In the genomic region with DNA sequence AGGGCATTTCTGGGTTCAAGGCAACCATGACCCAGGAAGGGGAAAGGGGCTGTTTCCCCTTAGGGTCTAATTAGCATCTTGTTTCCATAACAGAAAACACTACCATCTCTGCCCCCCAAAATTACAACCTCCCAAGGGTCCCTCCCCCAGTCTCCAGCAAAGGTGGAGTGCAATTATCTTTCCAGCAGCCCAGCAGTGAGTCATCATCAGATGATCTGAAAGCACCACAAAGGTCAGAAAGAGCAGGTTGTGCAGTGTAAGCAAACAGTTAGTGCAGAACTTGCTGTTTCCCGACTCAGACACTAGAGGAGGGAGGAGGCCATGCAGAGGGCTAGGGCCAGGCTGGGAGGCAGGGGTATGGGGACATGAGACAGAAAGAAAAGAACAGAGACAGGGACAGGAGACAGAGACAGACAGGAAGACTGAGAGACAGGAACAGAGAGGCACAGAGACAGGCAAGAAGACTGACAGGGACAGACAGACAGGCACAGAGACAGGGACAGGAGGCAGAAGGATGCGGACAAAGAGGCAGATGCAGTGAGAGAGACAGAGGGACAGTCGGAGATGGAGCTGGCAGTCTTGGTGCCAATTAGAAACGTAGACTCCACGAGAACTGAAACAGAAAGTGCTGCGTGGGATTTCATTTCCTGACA, we compare ENCODE assay signal across 2 cellular contexts.
TF ChIP-seq lines count a peak whose summit lies in the region.

No MANE protein-coding gene starts in this region.

TF ChIP-seq in SK-N-SH, 30 proteins besides CTCF, POLR2A, EP300 and RAD21 (continued from another document and continues in another):
- TF ChIP-seq, protein P1, sequence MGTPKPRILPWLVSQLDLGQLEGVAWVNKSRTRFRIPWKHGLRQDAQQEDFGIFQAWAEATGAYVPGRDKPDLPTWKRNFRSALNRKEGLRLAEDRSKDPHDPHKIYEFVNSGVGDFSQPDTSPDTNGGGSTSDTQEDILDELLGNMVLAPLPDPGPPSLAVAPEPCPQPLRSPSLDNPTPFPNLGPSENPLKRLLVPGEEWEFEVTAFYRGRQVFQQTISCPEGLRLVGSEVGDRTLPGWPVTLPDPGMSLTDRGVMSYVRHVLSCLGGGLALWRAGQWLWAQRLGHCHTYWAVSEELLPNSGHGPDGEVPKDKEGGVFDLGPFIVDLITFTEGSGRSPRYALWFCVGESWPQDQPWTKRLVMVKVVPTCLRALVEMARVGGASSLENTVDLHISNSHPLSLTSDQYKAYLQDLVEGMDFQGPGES (IDR thresholded peaks at IDR 0.05; ENCODE audit: low read depth, low read length) = no peak
- TF ChIP-seq SIN3A (IDR thresholded peaks at IDR 0.05; ENCODE audit: borderline replicate concordance, low read depth, low read length) (no peak), MEF2A (IDR thresholded peaks at IDR 0.05; ENCODE audit: borderline replicate concordance, low read depth) (no peak), NRF1 (IDR thresholded peaks at IDR 0.05; ENCODE audit: low read depth, low read length) (no peak), CHD2 (IDR thresholded peaks at IDR 0.05; ENCODE audit: low read length, partially characterized antibody) (no peak), TCF12 (IDR thresholded peaks at IDR 0.05) (peak; percentile 47), EZH2phosphoT487 (IDR thresholded peaks at IDR 0.05; ENCODE audit: borderline replicate concordance, low read depth) (no peak), RFX5 (IDR thresholded peaks at IDR 0.05; ENCODE audit: low read length) (no peak), TEAD4 (IDR thresholded peaks at IDR 0.05; ENCODE audit: borderline replicate concordance, insufficient read depth) (no peak), NFIC (IDR thresholded peaks at IDR 0.05; ENCODE audit: borderline replicate concordance) (peak; percentile 41; the same call in 1 of the 2 replicates), RCOR1 (IDR thresholded peaks at IDR 0.05; ENCODE audit: low read length) (no peak), TAF1 (IDR thresholded peaks at IDR 0.05; ENCODE audit: borderline replicate concordance, low read depth, low read length) (no peak), POLR2AphosphoS5 (IDR thresholded peaks at IDR 0.05; ENCODE audit: low read depth, low read length) (peak; percentile 38), MXI1 (IDR thresholded peaks at IDR 0.05; ENCODE audit: low read depth, low read length) (peak; percentile 8), SMC3 (IDR thresholded peaks at IDR 0.05; ENCODE audit: low read depth, low read length) (peak; percentile 59), RXRA (IDR thresholded peaks at IDR 0.05; ENCODE audit: borderline replicate concordance, low read depth) (peak; percentile 78; the same call in 1 of the 2 replicates), FOXM1 (IDR thresholded peaks at IDR 0.05; ENCODE audit: low read depth) (no peak), ELF1 (IDR thresholded peaks at IDR 0.05) (no peak), GABPA (IDR thresholded peaks at IDR 0.05; ENCODE audit: low read depth) (no peak)
- TF ChIP-seq, protein P2, sequence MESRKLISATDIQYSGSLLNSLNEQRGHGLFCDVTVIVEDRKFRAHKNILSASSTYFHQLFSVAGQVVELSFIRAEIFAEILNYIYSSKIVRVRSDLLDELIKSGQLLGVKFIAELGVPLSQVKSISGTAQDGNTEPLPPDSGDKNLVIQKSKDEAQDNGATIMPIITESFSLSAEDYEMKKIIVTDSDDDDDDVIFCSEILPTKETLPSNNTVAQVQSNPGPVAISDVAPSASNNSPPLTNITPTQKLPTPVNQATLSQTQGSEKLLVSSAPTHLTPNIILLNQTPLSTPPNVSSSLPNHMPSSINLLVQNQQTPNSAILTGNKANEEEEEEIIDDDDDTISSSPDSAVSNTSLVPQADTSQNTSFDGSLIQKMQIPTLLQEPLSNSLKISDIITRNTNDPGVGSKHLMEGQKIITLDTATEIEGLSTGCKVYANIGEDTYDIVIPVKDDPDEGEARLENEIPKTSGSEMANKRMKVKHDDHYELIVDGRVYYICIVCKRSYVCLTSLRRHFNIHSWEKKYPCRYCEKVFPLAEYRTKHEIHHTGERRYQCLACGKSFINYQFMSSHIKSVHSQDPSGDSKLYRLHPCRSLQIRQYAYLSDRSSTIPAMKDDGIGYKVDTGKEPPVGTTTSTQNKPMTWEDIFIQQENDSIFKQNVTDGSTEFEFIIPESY (IDR thresholded peaks at IDR 0.05; ENCODE audit: borderline replicate concordance, low read depth) = no peak
- TF ChIP-seq, protein P3, sequence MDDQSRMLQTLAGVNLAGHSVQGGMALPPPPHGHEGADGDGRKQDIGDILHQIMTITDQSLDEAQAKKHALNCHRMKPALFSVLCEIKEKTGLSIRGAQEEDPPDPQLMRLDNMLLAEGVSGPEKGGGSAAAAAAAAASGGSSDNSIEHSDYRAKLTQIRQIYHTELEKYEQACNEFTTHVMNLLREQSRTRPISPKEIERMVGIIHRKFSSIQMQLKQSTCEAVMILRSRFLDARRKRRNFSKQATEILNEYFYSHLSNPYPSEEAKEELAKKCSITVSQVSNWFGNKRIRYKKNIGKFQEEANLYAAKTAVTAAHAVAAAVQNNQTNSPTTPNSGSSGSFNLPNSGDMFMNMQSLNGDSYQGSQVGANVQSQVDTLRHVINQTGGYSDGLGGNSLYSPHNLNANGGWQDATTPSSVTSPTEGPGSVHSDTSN (IDR thresholded peaks at IDR 0.05) = 0 out of 2 replicates have a peak, but pooled peaks have one; percentile 38
- TF ChIP-seq, protein P4, sequence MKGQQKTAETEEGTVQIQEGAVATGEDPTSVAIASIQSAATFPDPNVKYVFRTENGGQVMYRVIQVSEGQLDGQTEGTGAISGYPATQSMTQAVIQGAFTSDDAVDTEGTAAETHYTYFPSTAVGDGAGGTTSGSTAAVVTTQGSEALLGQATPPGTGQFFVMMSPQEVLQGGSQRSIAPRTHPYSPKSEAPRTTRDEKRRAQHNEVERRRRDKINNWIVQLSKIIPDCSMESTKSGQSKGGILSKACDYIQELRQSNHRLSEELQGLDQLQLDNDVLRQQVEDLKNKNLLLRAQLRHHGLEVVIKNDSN (IDR thresholded peaks at IDR 0.05; ENCODE audit: borderline replicate concordance, low read depth) = peak; percentile 29; the same call in 1 of the 2 replicates
- TF ChIP-seq, protein P5, sequence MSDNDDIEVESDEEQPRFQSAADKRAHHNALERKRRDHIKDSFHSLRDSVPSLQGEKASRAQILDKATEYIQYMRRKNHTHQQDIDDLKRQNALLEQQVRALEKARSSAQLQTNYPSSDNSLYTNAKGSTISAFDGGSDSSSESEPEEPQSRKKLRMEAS (IDR thresholded peaks at IDR 0.05; ENCODE audit: low read depth) = 0 out of 2 replicates have a peak, but pooled peaks have one; percentile 42

TF ChIP-seq in K562, 482 proteins besides CTCF, POLR2A, EP300 and RAD21 (continued from another document and continues in another):
- TF ChIP-seq, protein P6, sequence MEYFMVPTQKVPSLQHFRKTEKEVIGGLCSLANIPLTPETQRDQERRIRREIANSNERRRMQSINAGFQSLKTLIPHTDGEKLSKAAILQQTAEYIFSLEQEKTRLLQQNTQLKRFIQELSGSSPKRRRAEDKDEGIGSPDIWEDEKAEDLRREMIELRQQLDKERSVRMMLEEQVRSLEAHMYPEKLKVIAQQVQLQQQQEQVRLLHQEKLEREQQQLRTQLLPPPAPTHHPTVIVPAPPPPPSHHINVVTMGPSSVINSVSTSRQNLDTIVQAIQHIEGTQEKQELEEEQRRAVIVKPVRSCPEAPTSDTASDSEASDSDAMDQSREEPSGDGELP (CRISPR knock-in tag; IDR thresholded peaks at IDR 0.05; ENCODE audit: borderline replicate concordance) = peak; percentile 96
- TF ChIP-seq MAFF (IDR thresholded peaks at IDR 0.05; ENCODE audit: low read length) (peak; percentile 61; the same call in 1 of the 2 replicates), ATF1 (CRISPR knock-in tag; IDR thresholded peaks at IDR 0.05) (no peak), ATF1 (tag; IDR thresholded peaks at IDR 0.05) (peak; percentile 44; the same call in 1 of the 2 replicates), SMARCC2 (IDR thresholded peaks at IDR 0.05; ENCODE audit: low read depth) (peak; percentile 74; the same call in 1 of the 2 replicates), ARID1B (IDR thresholded peaks at IDR 0.05) (peak; percentile 94), BRD9 (IDR thresholded peaks at IDR 0.05; ENCODE audit: low read depth, partially characterized antibody) (peak; percentile 79), CBX8 (IDR thresholded peaks at IDR 0.05; ENCODE audit: borderline replicate concordance, extremely low read depth, low read depth, low read length, poor library complexity, severe bottlenecking) (no peak), TARDBP (IDR thresholded peaks at IDR 0.05) (no peak), CREM (IDR thresholded peaks at IDR 0.05; ENCODE audit: low read depth) (peak; percentile 65; the same call in 1 of the 2 replicates), PML (IDR thresholded peaks at IDR 0.05; ENCODE audit: low read length) (0 out of 2 replicates have a peak, but pooled peaks have one; percentile 41), KLF1 (tag; IDR thresholded peaks at IDR 0.05) (no peak), ZNF354B (CRISPR knock-in tag; IDR thresholded peaks at IDR 0.05) (no peak), YY1 (IDR thresholded peaks at IDR 0.05; ENCODE audit: borderline replicate concordance in 1 of 3, control insufficient read depth in 1 of 3, extremely low read depth in 1 of 3, insufficient read depth in 3 of 3, insufficient read length in 1 of 3, insufficient replicate concordance in 2 of 3, low read depth in 1 of 3, low read length in 2 of 3) (peak in 1 of 3 experiments; percentile 14), CBX1 (IDR thresholded peaks at IDR 0.05; ENCODE audit: low read depth) (0 out of 2 replicates have a peak, but pooled peaks have one; percentile 41), MAFG (tag; conservative IDR thresholded peaks at IDR 0.05) (peak; percentile 83), SRSF7 (optimal IDR thresholded peaks at IDR 0.05; ENCODE audit: low read depth, low read length) (no peak), CHD4 (IDR thresholded peaks at IDR 0.05; ENCODE audit: insufficient read depth, insufficient replicate concordance, low read depth, low read length, poor library complexity, severe bottlenecking) (no peak), NBN (IDR thresholded peaks at IDR 0.05; ENCODE audit: low read depth) (peak; percentile 70; the same call in 1 of the 2 replicates), ELF4 (CRISPR knock-in tag; IDR thresholded peaks at IDR 0.05) (peak; percentile 87), FOXK2 (conservative IDR thresholded peaks at IDR 0.05 in 1 of 2, IDR thresholded peaks at IDR 0.05 in 1 of 2; ENCODE audit: low read depth in 2 of 2) (peak in 1 of 2 experiments; percentile 43; a peak in 1 of 4 replicates), CBFA2T3 (IDR thresholded peaks at IDR 0.05) (peak; percentile 88), ERF (CRISPR knock-in tag; IDR thresholded peaks at IDR 0.05) (no peak), TAF9B (IDR thresholded peaks at IDR 0.05; ENCODE audit: partially characterized antibody) (peak; percentile 64), KAT2B (IDR thresholded peaks at IDR 0.05; ENCODE audit: low read depth, low read length) (no peak), HLTF (IDR thresholded peaks at IDR 0.05) (peak; percentile 50; the same call in 1 of the 2 replicates), ZNF589 (CRISPR knock-in tag; IDR thresholded peaks at IDR 0.05; ENCODE audit: low read depth) (peak; percentile 55), RBM15 (IDR thresholded peaks at IDR 0.05; ENCODE audit: insufficient read depth, low read length) (no peak), ZBTB7A (IDR thresholded peaks at IDR 0.05; ENCODE audit: borderline replicate concordance, control insufficient read depth, low read depth, low read length) (peak; percentile 64; the same call in 1 of the 2 replicates), SRSF9 (IDR thresholded peaks at IDR 0.05; ENCODE audit: borderline replicate concordance, low read depth, low read length) (no peak), ESRRA (IDR thresholded peaks at IDR 0.05; ENCODE audit: borderline replicate concordance, low read depth) (peak; percentile 75; the same call in 1 of the 2 replicates), TAL1 (IDR thresholded peaks at IDR 0.05) (peak; percentile 60), ZNF212 (CRISPR knock-in tag; IDR thresholded peaks at IDR 0.05) (no peak)
- TF ChIP-seq, protein P7, sequence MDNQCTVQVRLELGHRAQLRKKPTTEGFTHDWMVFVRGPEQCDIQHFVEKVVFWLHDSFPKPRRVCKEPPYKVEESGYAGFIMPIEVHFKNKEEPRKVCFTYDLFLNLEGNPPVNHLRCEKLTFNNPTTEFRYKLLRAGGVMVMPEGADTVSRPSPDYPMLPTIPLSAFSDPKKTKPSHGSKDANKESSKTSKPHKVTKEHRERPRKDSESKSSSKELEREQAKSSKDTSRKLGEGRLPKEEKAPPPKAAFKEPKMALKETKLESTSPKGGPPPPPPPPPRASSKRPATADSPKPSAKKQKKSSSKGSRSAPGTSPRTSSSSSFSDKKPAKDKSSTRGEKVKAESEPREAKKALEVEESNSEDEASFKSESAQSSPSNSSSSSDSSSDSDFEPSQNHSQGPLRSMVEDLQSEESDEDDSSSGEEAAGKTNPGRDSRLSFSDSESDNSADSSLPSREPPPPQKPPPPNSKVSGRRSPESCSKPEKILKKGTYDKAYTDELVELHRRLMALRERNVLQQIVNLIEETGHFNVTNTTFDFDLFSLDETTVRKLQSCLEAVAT (IDR thresholded peaks at IDR 0.05) = peak; percentile 21 to 81; a peak in 1 of 4 replicates
- TF ChIP-seq, protein P8, sequence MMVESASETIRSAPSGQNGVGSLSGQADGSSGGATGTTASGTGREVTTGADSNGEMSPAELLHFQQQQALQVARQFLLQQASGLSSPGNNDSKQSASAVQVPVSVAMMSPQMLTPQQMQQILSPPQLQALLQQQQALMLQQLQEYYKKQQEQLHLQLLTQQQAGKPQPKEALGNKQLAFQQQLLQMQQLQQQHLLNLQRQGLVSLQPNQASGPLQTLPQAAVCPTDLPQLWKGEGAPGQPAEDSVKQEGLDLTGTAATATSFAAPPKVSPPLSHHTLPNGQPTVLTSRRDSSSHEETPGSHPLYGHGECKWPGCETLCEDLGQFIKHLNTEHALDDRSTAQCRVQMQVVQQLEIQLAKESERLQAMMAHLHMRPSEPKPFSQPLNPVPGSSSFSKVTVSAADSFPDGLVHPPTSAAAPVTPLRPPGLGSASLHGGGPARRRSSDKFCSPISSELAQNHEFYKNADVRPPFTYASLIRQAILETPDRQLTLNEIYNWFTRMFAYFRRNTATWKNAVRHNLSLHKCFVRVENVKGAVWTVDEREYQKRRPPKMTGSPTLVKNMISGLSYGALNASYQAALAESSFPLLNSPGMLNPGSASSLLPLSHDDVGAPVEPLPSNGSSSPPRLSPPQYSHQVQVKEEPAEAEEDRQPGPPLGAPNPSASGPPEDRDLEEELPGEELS (CRISPR knock-in tag; IDR thresholded peaks at IDR 0.05; ENCODE audit: borderline replicate concordance) = no peak
- TF ChIP-seq, protein P9, sequence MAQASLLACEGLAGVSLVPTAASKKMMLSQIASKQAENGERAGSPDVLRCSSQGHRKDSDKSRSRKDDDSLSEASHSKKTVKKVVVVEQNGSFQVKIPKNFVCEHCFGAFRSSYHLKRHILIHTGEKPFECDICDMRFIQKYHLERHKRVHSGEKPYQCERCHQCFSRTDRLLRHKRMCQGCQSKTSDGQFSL (CRISPR knock-in tag; IDR thresholded peaks at IDR 0.05) = no peak; the same call in 1 of the 2 replicates
- TF ChIP-seq, protein P9 (tag; IDR thresholded peaks at IDR 0.05) = no peak
- TF ChIP-seq, protein P10, sequence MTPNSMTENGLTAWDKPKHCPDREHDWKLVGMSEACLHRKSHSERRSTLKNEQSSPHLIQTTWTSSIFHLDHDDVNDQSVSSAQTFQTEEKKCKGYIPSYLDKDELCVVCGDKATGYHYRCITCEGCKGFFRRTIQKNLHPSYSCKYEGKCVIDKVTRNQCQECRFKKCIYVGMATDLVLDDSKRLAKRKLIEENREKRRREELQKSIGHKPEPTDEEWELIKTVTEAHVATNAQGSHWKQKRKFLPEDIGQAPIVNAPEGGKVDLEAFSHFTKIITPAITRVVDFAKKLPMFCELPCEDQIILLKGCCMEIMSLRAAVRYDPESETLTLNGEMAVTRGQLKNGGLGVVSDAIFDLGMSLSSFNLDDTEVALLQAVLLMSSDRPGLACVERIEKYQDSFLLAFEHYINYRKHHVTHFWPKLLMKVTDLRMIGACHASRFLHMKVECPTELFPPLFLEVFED (CRISPR knock-in tag; conservative IDR thresholded peaks at IDR 0.05) = peak; percentile 70; the same call in 1 of the 2 replicates
